ENCODE assay signal across 24 cellular contexts in the genomic region with DNA sequence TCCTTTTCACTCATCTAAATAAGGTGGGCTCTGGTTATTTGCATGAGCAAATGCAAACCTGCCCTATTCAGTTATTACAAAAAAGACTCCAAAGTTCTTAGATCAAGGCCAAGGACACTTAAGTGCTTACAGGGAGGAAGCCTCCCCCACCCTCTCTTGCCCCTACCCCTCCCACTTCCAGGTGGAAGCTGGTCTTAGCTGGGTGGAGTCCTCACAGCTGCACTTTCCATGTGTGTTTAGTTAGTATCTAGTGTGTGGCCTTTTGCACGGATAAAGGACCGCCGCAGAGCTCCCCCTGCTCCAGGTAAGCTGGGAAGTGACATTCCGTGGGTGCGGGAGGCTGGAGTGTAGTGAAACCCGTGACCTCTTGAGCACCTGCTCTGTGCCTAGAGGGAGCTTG. TPM values are rescaled to one million over a fixed set of nuclear protein-coding genes. Genes with fewer than 3 reads are reported as not detected.
"Had no signal": no experiment of that assay in that cellular context is flagged by ENCODE, and none has a peak within 500 bp of the region (broad histone marks: within the 10 kb centered on the region; RNA-seq: fewer than 3 reads in every experiment).

A gene (plus strand): TSS at position 222 of the 400 bp plus-strand sequence. CDS start 5,282 bp downstream, outside the sequence.

- H3K4me3 Mint-ChIP-seq: dendritic cell treated with granulocyte-macrophage colony-stimulating factor and Interleukin-4, amounts not matched to agents 40 ng/mL and 50 ng/mL, for 4 days; effector memory CD8-positive, alpha-beta T cell; immature natural killer cell; naive thymus-derived CD4-positive, alpha-beta T cell had no signal

- H3K27me3 Mint-ChIP-seq: progenitor cell of endocrine pancreas had no signal

- H3K4me3 ChIP-seq: esophagus muscularis mucosa, gastrocnemius medialis, lung, pancreas, suprapubic skin, tibial artery, upper lobe of left lung, vagina had no signal

- H3K4me1 ChIP-seq: esophagus muscularis mucosa, gastrocnemius medialis, pancreas, suprapubic skin, tibial artery, upper lobe of left lung, vagina had no signal

- H3K9me3 ChIP-seq: esophagus muscularis mucosa, gastrocnemius medialis, pancreas, suprapubic skin, tibial artery, upper lobe of left lung, vagina had no signal

- H3K27ac Mint-ChIP-seq: dendritic cell treated with granulocyte-macrophage colony-stimulating factor and Interleukin-4, amounts not matched to agents 40 ng/mL and 50 ng/mL, for 4 days; effector memory CD8-positive, alpha-beta T cell; immature natural killer cell; naive thymus-derived CD4-positive, alpha-beta T cell; progenitor cell of endocrine pancreas had no signal

- H3K36me3 Mint-ChIP-seq: naive thymus-derived CD4-positive, alpha-beta T cell had no signal

- H3K9me3 Mint-ChIP-seq: dendritic cell treated with granulocyte-macrophage colony-stimulating factor and Interleukin-4, amounts not matched to agents 40 ng/mL and 50 ng/mL, for 4 days; effector memory CD8-positive, alpha-beta T cell; immature natural killer cell had no signal

- H3K27ac ChIP-seq: epithelial cell of prostate, esophagus muscularis mucosa, gastrocnemius medialis, pancreas, suprapubic skin, tibial artery, upper lobe of left lung, vagina had no signal

- H3K36me3 ChIP-seq: esophagus muscularis mucosa, gastrocnemius medialis, pancreas, suprapubic skin, tibial artery, upper lobe of left lung, vagina had no signal

- DNase-seq: effector memory CD8-positive, alpha-beta T cell; gastrocnemius medialis; immature natural killer cell; left ventricle myocardium superior; mesendoderm; naive thymus-derived CD4-positive, alpha-beta T cell; occipital lobe; pancreas; right cardiac atrium; small intestine; stimulated activated CD4-positive, alpha-beta T cell treated with anti-CD3 and anti-CD28 coated beads, Interleukin-12 subunit alpha, Interleukin-12 subunit beta, amount 100 ng/mL, for 4 hours; stimulated activated naive CD8-positive, alpha-beta T cell treated with anti-CD3 and anti-CD28 coated beads, Interleukin-15, Interleukin-2, amounts not matched to agents 100 U/mL and 50 U/mL, for 24 hours; tibial artery; upper lobe of left lung had no signal

- ATAC-seq: effector memory CD8-positive, alpha-beta T cell; gastrocnemius medialis; left ventricle myocardium superior; naive thymus-derived CD4-positive, alpha-beta T cell; pancreas; right cardiac atrium; stimulated activated naive CD8-positive, alpha-beta T cell treated with anti-CD3 and anti-CD28 coated beads, Interleukin-15, Interleukin-2, amounts not matched to agents 100 U/mL and 50 U/mL, for 24 hours had no signal

- H3K4me1 Mint-ChIP-seq: immature natural killer cell; naive thymus-derived CD4-positive, alpha-beta T cell had no signal

- H3K27me3 ChIP-seq: esophagus muscularis mucosa, gastrocnemius medialis, pancreas, suprapubic skin, tibial artery, upper lobe of left lung, vagina had no signal

RNA-seq across cellular contexts. Expression of the gene that starts here (rescaled TPM):
- total RNA-seq: esophagus muscularis mucosa; fibroblast of villous mesenchyme; gastrocnemius medialis; left ventricle myocardium superior; lung; naive thymus-derived CD4-positive, alpha-beta T cell; occipital lobe; pancreas; progenitor cell of endocrine pancreas; right cardiac atrium; suprapubic skin; upper lobe of left lung; vagina had no signal
- polyA plus RNA-seq: immature natural killer cell; keratinocyte; lung; naive thymus-derived CD4-positive, alpha-beta T cell; neural cell; pancreas; right cardiac atrium; small intestine had no signal
